In genomic region chr2:205740381-205740780, GRCh38 we compare ENCODE assay signal across 17 cellular contexts. TPM values are rescaled to one million over a fixed set of nuclear protein-coding genes. Genes with fewer than 3 reads are reported as not detected.
DNase-seq lines count a peak whose midpoint lies in the region; ATAC-seq and TF ChIP-seq lines count a peak whose summit lies in the region.
"Had no signal": no experiment of that assay in that cellular context is flagged by ENCODE, and none has a peak within 500 bp of the region (broad histone marks: within the 10 kb centered on the region; RNA-seq: fewer than 3 reads in every experiment).

No MANE protein-coding gene starts in this region.

- intact Hi-C loops in sigmoid colon (cut with DNase I): no loop called here

- TF ChIP-seq EP300 in gastroesophageal sphincter (IDR thresholded peaks at IDR 0.05) (no peak), sigmoid colon (IDR thresholded peaks at IDR 0.05) (no peak)

- H3K27me3 ChIP-seq in WERI-Rb-1 (ENCODE audit: insufficient read depth, low read depth, severe bottlenecking) (no peaks in the 10 kb centered on the region), gastroesophageal sphincter (no peaks in the 10 kb centered on the region), sigmoid colon (no peaks in the 10 kb centered on the region)
- H3K27me3 ChIP-seq: BLaER1 had no signal

- TF ChIP-seq CTCF in WERI-Rb-1 (IDR thresholded peaks at IDR 0.05; ENCODE audit: low read depth, low read length) (no peak), gastroesophageal sphincter (IDR thresholded peaks at IDR 0.05) (no peak), sigmoid colon (IDR thresholded peaks at IDR 0.05) (no peak)

- WGBS in gastroesophageal sphincter (ENCODE audit: low coverage in 1 of 2), 2 donors: 95% methylated on average over 8 of the region's 8 CpGs; no CpG with 5 or more reads in 1 of the 2 donors
- WGBS in sigmoid colon, 2 donors: 97% methylated on average over 8 of the region's 8 CpGs

- TF ChIP-seq POLR2A in gastroesophageal sphincter (IDR thresholded peaks at IDR 0.05): no peak
- no peak for TF ChIP-seq POLR2A in sigmoid colon (IDR thresholded peaks at IDR 0.05)

- peaks cover 0 to 98% (median 5%) of the 10 kb centered on the region in 3 donors for H3K4me1 ChIP-seq in gastroesophageal sphincter
- H3K4me1 ChIP-seq in sigmoid colon: peaks cover 0 to 55% (median 31%) of the 10 kb centered on the region in 4 donors
- H3K4me1 ChIP-seq: BLaER1, HAP-1 had no signal

- H3K27ac ChIP-seq in WERI-Rb-1 (peak overlapping the region; percentile 66), gastroesophageal sphincter (peak overlapping the region in 3 of 4 donors; percentile 94 to 96 (median 94)), sigmoid colon (peak overlapping the region; percentile 86 to 99 (median 94))
- H3K27ac ChIP-seq: 22Rv1, BLaER1, C4-2B had no signal

- no peaks in the 10 kb centered on the region for H3K9me3 ChIP-seq in WERI-Rb-1 (ENCODE audit: severe bottlenecking)
- H3K9me3 ChIP-seq in gastroesophageal sphincter: no peaks in the 10 kb centered on the region
- no peaks in the 10 kb centered on the region for H3K9me3 ChIP-seq in sigmoid colon
- H3K9me3 ChIP-seq: BLaER1, Caco-2, HAP-1 had no signal

- H3K4me3 ChIP-seq in WERI-Rb-1 (ENCODE audit: low read depth, low read length) (no peak overlapping the region), gastroesophageal sphincter (no peak overlapping the region), sigmoid colon (no peak overlapping the region)
- H3K4me3 ChIP-seq: BLaER1, HAP-1 had no signal

- peaks cover 38% of the 10 kb centered on the region for H3K36me3 ChIP-seq in WERI-Rb-1
- peaks cover 0 to 97% of the 10 kb centered on the region in 2 donors for H3K36me3 ChIP-seq in gastroesophageal sphincter
- H3K36me3 ChIP-seq in sigmoid colon: peaks cover 55 to 99% (median 91%) of the 10 kb centered on the region in 4 donors
- H3K36me3 ChIP-seq: HAP-1 had no signal

- DNase-seq in WERI-Rb-1 (no peak), sigmoid colon (no peak), SIG-M5 treated with dmso at 0.1 percent for 504 hours (lab: John Stamatoyannopoulos, UW; ENCODE audit: unreplicated experiment) (no peak), cerebellar cortex (ENCODE audit: low spot score) (no peak)
- DNase-seq: Caco-2; CD4-positive, CD25-positive, alpha-beta regulatory T cell; CD8-positive, alpha-beta T cell; DMS153; DND-41; GOT3; HFFc6 had no signal

- no peak for ATAC-seq in gastroesophageal sphincter
- no peak for ATAC-seq in GM21367 (IDR thresholded peaks at IDR 0.05; ENCODE audit: unreplicated experiment)
- ATAC-seq: CD8-positive, alpha-beta T cell had no signal

RNA-seq across cellular contexts. Expression of gene NRP2, which starts 58.1 kb away (rescaled TPM):
- total RNA-seq in gastroesophageal sphincter (100 to 1,000 TPM; 278 to 466 (median 371) TPM), sigmoid colon (100 to 1,000 TPM; 207 to 348 (median 237) TPM)
- polyA plus RNA-seq in sigmoid colon: 10 to 100 TPM in 1 of 3 donors, 1 to 10 TPM in 2; 2.5 to 13.6 (median 7.8) TPM
- total RNA-seq: CD4-positive, CD25-positive, alpha-beta regulatory T cell; CD8-positive, alpha-beta T cell had no signal
